Comparison of ENCODE assay signal across 8 cellular contexts in genomic region chr11:121722431-121723256, GRCh38.
DNase-seq lines count a peak whose midpoint lies in the region; ATAC-seq and TF ChIP-seq lines count a peak whose summit lies in the region.

No MANE protein-coding gene starts in this region.

- peaks cover 2% of the 10 kb centered on the region for H3K4me1 Mint-ChIP-seq in activated naive CD8-positive, alpha-beta T cell treated with anti-CD3 and anti-CD28 coated beads, Interleukin-2, amount 50 U/mL, for 24 hours
- H3K4me1 Mint-ChIP-seq in naive thymus-derived CD8-positive, alpha-beta T cell = peaks cover 0 to 6% (median under 1%) of the 10 kb centered on the region in 4 donors

- H2AFZ ChIP-seq in ACC112 (ENCODE audit: low read length, unreplicated experiment) = peak overlapping the region; percentile 89

- peaks cover 0 to 6% (median 0%) of the 10 kb centered on the region in 12 donors for H3K9me3 ChIP-seq in heart left ventricle

- intact Hi-C loops in heart left ventricle (cut with DNase I) = loop anchor here in 2 of 10 donors (10.0 kb wide), 2 partner anchors 68 to 382 kb away; no protein-coding TSS in a partner anchor

- H3K36me3 ChIP-seq in ACC112 (ENCODE audit: insufficient read depth, low read length) (no peaks in the 10 kb centered on the region; the same call in 1 of the 2 replicates), heart left ventricle (no peaks in the 10 kb centered on the region)

- H3K4me1 ChIP-seq in ACC112 (ENCODE audit: control insufficient read depth, insufficient read depth, low read length, unreplicated experiment) (peaks cover 6% of the 10 kb centered on the region), heart left ventricle (peaks cover 0 to 16% (median 4%) of the 10 kb centered on the region in 12 donors)

- H3K27me3 ChIP-seq in ACC112 (ENCODE audit: insufficient read depth, low read length) (no peaks in the 10 kb centered on the region), heart left ventricle (peaks cover 0 to 7% (median 0%) of the 10 kb centered on the region in 9 donors)

- TF ChIP-seq CTCF in heart left ventricle (IDR thresholded peaks at IDR 0.05) (peak in 5 of 12 donors; percentile 9 to 30 (median 12)), omental fat pad (IDR thresholded peaks at IDR 0.05) (no peak)

- no peak overlapping the region for H3K4me3 Mint-ChIP-seq in activated naive CD8-positive, alpha-beta T cell treated with anti-CD3 and anti-CD28 coated beads, Interleukin-2, amount 50 U/mL, for 24 hours
- H3K4me3 Mint-ChIP-seq in naive thymus-derived CD8-positive, alpha-beta T cell = peak overlapping the region in 5 of 10 donors; percentile 29 to 54 (median 37)

- DNase-seq in HuH-7.5 (ENCODE audit: low spot score) (peak; percentile 16), heart left ventricle (peak; percentile 78 to 90 (median 86)), omental fat pad (ENCODE audit: low spot score) (no peak), NK-92 (lab: John Stamatoyannopoulos, UW; ENCODE audit: unreplicated experiment) (no peak)
- DNase-seq in activated naive CD8-positive, alpha-beta T cell treated with anti-CD3 and anti-CD28 coated beads, Interleukin-2, amount 50 U/mL, for 24 hours = peak; percentile 3
- no peak for DNase-seq in naive thymus-derived CD8-positive, alpha-beta T cell

- POLR2A ChIA-PET in naive thymus-derived CD8-positive, alpha-beta T cell (lab: Charles Lee) = no interaction called here

- no peak overlapping the region for H3K27ac Mint-ChIP-seq in activated naive CD8-positive, alpha-beta T cell treated with anti-CD3 and anti-CD28 coated beads, Interleukin-2, amount 50 U/mL, for 24 hours
- H3K27ac Mint-ChIP-seq in naive thymus-derived CD8-positive, alpha-beta T cell = no peak overlapping the region

- H3K4me3 ChIP-seq in ACC112 (ENCODE audit: low read depth, low read length) (peak overlapping the region; percentile 78), heart left ventricle (peak overlapping the region in 11 of 12 donors; percentile 30 to 61 (median 50))

- no peak overlapping the region for H3K27ac ChIP-seq in ACC112 (ENCODE audit: low read depth, low read length)
- peak overlapping the region; percentile 49 to 91 (median 84) for H3K27ac ChIP-seq in heart left ventricle

- peaks cover 24% of the 10 kb centered on the region for H3K27me3 Mint-ChIP-seq in activated naive CD8-positive, alpha-beta T cell treated with anti-CD3 and anti-CD28 coated beads, Interleukin-2, amount 50 U/mL, for 24 hours
- H3K27me3 Mint-ChIP-seq in naive thymus-derived CD8-positive, alpha-beta T cell = peaks cover 31 to 40% (median 32%) of the 10 kb centered on the region in 5 donors

- H3K9me3 Mint-ChIP-seq in activated naive CD8-positive, alpha-beta T cell treated with anti-CD3 and anti-CD28 coated beads, Interleukin-2, amount 50 U/mL, for 24 hours = peaks cover 4% of the 10 kb centered on the region
- peaks cover 0 to 17% (median 7%) of the 10 kb centered on the region in 9 donors for H3K9me3 Mint-ChIP-seq in naive thymus-derived CD8-positive, alpha-beta T cell

- H3K79me2 ChIP-seq in ACC112 (ENCODE audit: control insufficient read depth, insufficient read depth, low read length, unreplicated experiment) = no peaks in the 10 kb centered on the region

- H3K36me3 Mint-ChIP-seq in activated naive CD8-positive, alpha-beta T cell treated with anti-CD3 and anti-CD28 coated beads, Interleukin-2, amount 50 U/mL, for 24 hours (ENCODE audit: low read depth) = no peaks in the 10 kb centered on the region
- H3K36me3 Mint-ChIP-seq in naive thymus-derived CD8-positive, alpha-beta T cell = peaks cover 2 to 15% (median 2%) of the 10 kb centered on the region in 3 donors

- WGBS in heart left ventricle, 4 donors = 1 to 3% (median 2%) methylated on average over 36 to 47 of the region's 47 CpGs

- no peak for TF ChIP-seq POLR2A in heart left ventricle (IDR thresholded peaks at IDR 0.05)

- ATAC-seq in activated naive CD8-positive, alpha-beta T cell treated with anti-CD3 and anti-CD28 coated beads, Interleukin-2, amount 50 U/mL, for 24 hours = peak; percentile 59
- ATAC-seq in heart left ventricle (peak; percentile 91 to 97 (median 96)), omental fat pad (ENCODE audit: low FRiP score) (peak; percentile 72), GM18909 (IDR thresholded peaks at IDR 0.05; ENCODE audit: poor library complexity, unreplicated experiment) (no peak)
- no peak for ATAC-seq in naive thymus-derived CD8-positive, alpha-beta T cell

Comparison
In these comparisons a context has a peak if more than half of its experiments do, and no peak if none do; other contexts are left out.
1. DNase-seq: peak in HuH-7.5 (single experiment), activated naive CD8-positive, alpha-beta T cell treated with anti-CD3 and anti-CD28 coated beads, Interleukin-2, amount 50 U/mL, for 24 hours (single experiment) and heart left ventricle (5 of 5); none in omental fat pad (single experiment), naive thymus-derived CD8-positive, alpha-beta T cell (0 of 10) and NK-92 (single experiment).
2. ATAC-seq: peak in activated naive CD8-positive, alpha-beta T cell treated with anti-CD3 and anti-CD28 coated beads, Interleukin-2, amount 50 U/mL, for 24 hours (single experiment), heart left ventricle (4 of 4) and omental fat pad (single experiment); none in naive thymus-derived CD8-positive, alpha-beta T cell (0 of 2) and GM18909 (single experiment).